ENCODE assay signal across 8 cellular contexts in genomic region chr17:75779250-75779986, GRCh38. TPM values are rescaled to one million over a fixed set of nuclear protein-coding genes. Genes with fewer than 3 reads are reported as not detected.
DNase-seq lines count a peak whose midpoint lies in the region; ATAC-seq, FAIRE-seq and TF ChIP-seq lines count a peak whose summit lies in the region.

No MANE protein-coding gene starts in this region.

- peaks cover 2% of the 10 kb centered on the region for H3K27me3 Mint-ChIP-seq in activated T-helper 1 cell treated with anti-CD3 and anti-CD28 coated beads, Interleukin-12 subunit alpha, Interleukin-12 subunit beta, Interleukin-2, Interleukin-4 antibody, amounts not matched to agents 30 ng/mL and 10 ng/mL and 1 ng/mL, durations not matched to agents 14 hours and 24 hours and 36 hours (ENCODE audit: insufficient read depth)
- peaks cover 0 to 3% (median 0%) of the 10 kb centered on the region in 5 donors for H3K27me3 Mint-ChIP-seq in naive thymus-derived CD4-positive, alpha-beta T cell
- no peaks in the 10 kb centered on the region for H3K27me3 Mint-ChIP-seq in stimulated activated memory B cell treated with anti-CD40 and anti-IgM and Interleukin-4, amounts not matched to agents 10 μg/mL and 1 μg/mL and 100 μg/mL, for 72 hours

- H3K79me2 ChIP-seq in DND-41 (ENCODE audit: insufficient read depth, low read length) = peaks cover 36% of the 10 kb centered on the region

- H2AFZ ChIP-seq in DND-41 (ENCODE audit: low read depth, low read length) = no peak overlapping the region

- CTCF ChIA-PET in naive thymus-derived CD4-positive, alpha-beta T cell (lab: Charles Lee) = interaction anchor here (0.9 to 1.2 kb wide), 4 partner anchors 13 to 29 kb away, joined by 3 to 5 read pairs (median 4); no protein-coding TSS in a partner anchor

- no peak for TF ChIP-seq CTCF in DND-41 (IDR thresholded peaks at IDR 0.05; ENCODE audit: borderline replicate concordance, extremely low read depth, low read length, poor library complexity, severe bottlenecking)

- peak overlapping the region; percentile 94 for H3K9ac ChIP-seq in DND-41 (ENCODE audit: low read depth, low read length)

- H3K27ac ChIP-seq in DND-41 (ENCODE audit: low read length) = peak overlapping the region; percentile 90
- H3K27ac ChIP-seq in KOPT-K1 (ENCODE audit: low read depth, low read length, poor library complexity, severe bottlenecking) = peak overlapping the region; percentile 92
- peak overlapping the region; percentile 98 for H3K27ac ChIP-seq in naive thymus-derived CD4-positive, alpha-beta T cell (ENCODE audit: low read depth, low read length)

- H4K20me1 ChIP-seq in DND-41 (ENCODE audit: insufficient read depth, low read length) = peaks cover 42% of the 10 kb centered on the region

- H3K4me3 Mint-ChIP-seq in activated T-helper 1 cell treated with anti-CD3 and anti-CD28 coated beads, Interleukin-12 subunit alpha, Interleukin-12 subunit beta, Interleukin-2, Interleukin-4 antibody, amounts not matched to agents 30 ng/mL and 10 ng/mL and 1 ng/mL, durations not matched to agents 14 hours and 24 hours and 36 hours = peak overlapping the region; percentile 98
- peak overlapping the region; percentile 83 to 100 (median 98) for H3K4me3 Mint-ChIP-seq in naive thymus-derived CD4-positive, alpha-beta T cell
- peak overlapping the region; percentile 99 for H3K4me3 Mint-ChIP-seq in stimulated activated memory B cell treated with anti-CD40 and anti-IgM and Interleukin-4, amounts not matched to agents 10 μg/mL and 1 μg/mL and 100 μg/mL, for 72 hours

- no peaks in the 10 kb centered on the region for H3K9me3 ChIP-seq in DND-41 (ENCODE audit: insufficient read depth, low read length, severe bottlenecking)
- no peaks in the 10 kb centered on the region for H3K9me3 ChIP-seq in KOPT-K1 (ENCODE audit: insufficient read depth, low read length, poor library complexity, severe bottlenecking)
- no peaks in the 10 kb centered on the region for H3K9me3 ChIP-seq in naive thymus-derived CD4-positive, alpha-beta T cell (ENCODE audit: control insufficient read depth in 2 of 3, low read length in 3 of 3)

- DNase-seq in DND-41 (peak; percentile 98), RCC 7860 (ENCODE audit: low spot score) (peak; percentile 100), fibroblast of gingiva (ENCODE audit: low read depth) (peak; percentile 100)
- DNase-seq in activated T-helper 1 cell treated with anti-CD3 and anti-CD28 coated beads, Interleukin-12 subunit alpha, Interleukin-12 subunit beta, Interleukin-2, Interleukin-4 antibody, amounts not matched to agents 30 ng/mL and 10 ng/mL and 1 ng/mL, durations not matched to agents 14 hours and 24 hours and 36 hours (ENCODE audit: low spot score) = peak; percentile 94
- peak; percentile 84 to 99 (median 96) for DNase-seq in naive thymus-derived CD4-positive, alpha-beta T cell

- ATAC-seq in DND-41 (ENCODE audit: insufficient read depth, low read depth) = peak; percentile 75
- ATAC-seq in GM21825 (IDR thresholded peaks at IDR 0.05; ENCODE audit: unreplicated experiment) = peak; percentile 63
- ATAC-seq in naive thymus-derived CD4-positive, alpha-beta T cell = peak; percentile 79
- ATAC-seq in stimulated activated memory B cell treated with anti-CD40 and anti-IgM and Interleukin-4, amounts not matched to agents 10 μg/mL and 1 μg/mL and 100 μg/mL, for 72 hours = peak; percentile 88

- FAIRE-seq in RCC 7860 (lab: Jason Lieb, UNC) = peak; percentile 95

- peaks cover 52% of the 10 kb centered on the region for H3K4me1 Mint-ChIP-seq in activated T-helper 1 cell treated with anti-CD3 and anti-CD28 coated beads, Interleukin-12 subunit alpha, Interleukin-12 subunit beta, Interleukin-2, Interleukin-4 antibody, amounts not matched to agents 30 ng/mL and 10 ng/mL and 1 ng/mL, durations not matched to agents 14 hours and 24 hours and 36 hours (ENCODE audit: low read depth)
- H3K4me1 Mint-ChIP-seq in naive thymus-derived CD4-positive, alpha-beta T cell = peaks cover 19 to 68% (median 56%) of the 10 kb centered on the region in 7 donors
- H3K4me1 Mint-ChIP-seq in stimulated activated memory B cell treated with anti-CD40 and anti-IgM and Interleukin-4, amounts not matched to agents 10 μg/mL and 1 μg/mL and 100 μg/mL, for 72 hours = peaks cover 52% of the 10 kb centered on the region

- H3K9me3 Mint-ChIP-seq in activated T-helper 1 cell treated with anti-CD3 and anti-CD28 coated beads, Interleukin-12 subunit alpha, Interleukin-12 subunit beta, Interleukin-2, Interleukin-4 antibody, amounts not matched to agents 30 ng/mL and 10 ng/mL and 1 ng/mL, durations not matched to agents 14 hours and 24 hours and 36 hours = no peaks in the 10 kb centered on the region
- H3K9me3 Mint-ChIP-seq in naive thymus-derived CD4-positive, alpha-beta T cell = peaks cover 0 to 15% (median 0%) of the 10 kb centered on the region in 11 donors
- H3K9me3 Mint-ChIP-seq in stimulated activated memory B cell treated with anti-CD40 and anti-IgM and Interleukin-4, amounts not matched to agents 10 μg/mL and 1 μg/mL and 100 μg/mL, for 72 hours = no peaks in the 10 kb centered on the region

- H3K27ac Mint-ChIP-seq in activated T-helper 1 cell treated with anti-CD3 and anti-CD28 coated beads, Interleukin-12 subunit alpha, Interleukin-12 subunit beta, Interleukin-2, Interleukin-4 antibody, amounts not matched to agents 30 ng/mL and 10 ng/mL and 1 ng/mL, durations not matched to agents 14 hours and 24 hours and 36 hours = peak overlapping the region; percentile 99
- H3K27ac Mint-ChIP-seq in naive thymus-derived CD4-positive, alpha-beta T cell = peak overlapping the region; percentile 89 to 100 (median 99)
- H3K27ac Mint-ChIP-seq in stimulated activated memory B cell treated with anti-CD40 and anti-IgM and Interleukin-4, amounts not matched to agents 10 μg/mL and 1 μg/mL and 100 μg/mL, for 72 hours = peak overlapping the region; percentile 96

- H3K36me3 Mint-ChIP-seq in activated T-helper 1 cell treated with anti-CD3 and anti-CD28 coated beads, Interleukin-12 subunit alpha, Interleukin-12 subunit beta, Interleukin-2, Interleukin-4 antibody, amounts not matched to agents 30 ng/mL and 10 ng/mL and 1 ng/mL, durations not matched to agents 14 hours and 24 hours and 36 hours (ENCODE audit: low read depth) = peaks cover 41% of the 10 kb centered on the region
- peaks cover 13 to 35% (median 27%) of the 10 kb centered on the region in 5 donors for H3K36me3 Mint-ChIP-seq in naive thymus-derived CD4-positive, alpha-beta T cell
- peaks cover 33% of the 10 kb centered on the region for H3K36me3 Mint-ChIP-seq in stimulated activated memory B cell treated with anti-CD40 and anti-IgM and Interleukin-4, amounts not matched to agents 10 μg/mL and 1 μg/mL and 100 μg/mL, for 72 hours

- peak overlapping the region; percentile 68 to 84; a peak in 3 of 4 replicates for H3K4me3 ChIP-seq in DND-41 (ENCODE audit: low read depth in 1 of 2, low read length in 2 of 2)
- peak overlapping the region; percentile 85 for H3K4me3 ChIP-seq in naive thymus-derived CD4-positive, alpha-beta T cell (ENCODE audit: low read length)

- intact Hi-C loops in activated T-helper 1 cell treated with anti-CD3 and anti-CD28 coated beads, Interleukin-12 subunit alpha, Interleukin-12 subunit beta, Interleukin-2, Interleukin-4 antibody, amounts not matched to agents 30 ng/mL and 10 ng/mL and 1 ng/mL, durations not matched to agents 14 hours and 24 hours and 36 hours (cut with micrococcal nuclease) = loop anchor here (1.0 to 5.0 kb wide), 6 partner anchors 15 to 948 kb away; partner anchors contain the start of genes GALK1, JMJD6, METTL23 and RECQL5
- intact Hi-C loops in naive thymus-derived CD4-positive, alpha-beta T cell (cut with micrococcal nuclease) = loop anchor here (1.0 to 5.0 kb wide), 5 partner anchors 14 to 200 kb away; partner anchors contain the start of genes ACOX1 (in 1 of the 2), GALK1 (in 1 of the 2), TEN1 (in 1 of the 2) and UNC13D (in 1 of the 2)

- H3K4me2 ChIP-seq in DND-41 (ENCODE audit: insufficient read depth, low read length) = peak overlapping the region; percentile 77

- POLR2A ChIA-PET in naive thymus-derived CD4-positive, alpha-beta T cell (lab: Charles Lee) = interaction anchor here (0.6 to 11.0 kb wide), 38 partner anchors 6 to 948 kb away, joined by 3 to 244 read pairs (median 4); partner anchors contain the start of genes ACOX1, FBF1, GALK1 and MIF4GD

- H3K27me3 ChIP-seq in DND-41 (ENCODE audit: insufficient read depth, low read length, poor library complexity) = no peaks in the 10 kb centered on the region
- H3K27me3 ChIP-seq in naive thymus-derived CD4-positive, alpha-beta T cell (ENCODE audit: control insufficient read depth in 2 of 2, insufficient read depth in 2 of 2, low read length in 2 of 2) = no peaks in the 10 kb centered on the region

- peaks cover 48% of the 10 kb centered on the region for H3K4me1 ChIP-seq in DND-41 (ENCODE audit: insufficient read depth, low read length)
- H3K4me1 ChIP-seq in naive thymus-derived CD4-positive, alpha-beta T cell (ENCODE audit: control insufficient read depth in 2 of 2, insufficient read depth in 2 of 2, low read length in 2 of 2) = peaks cover 31 to 35% of the 10 kb centered on the region in 2 donors

- peaks cover 44% of the 10 kb centered on the region for H3K36me3 ChIP-seq in DND-41 (ENCODE audit: insufficient read depth, low read length)
- peaks cover 51% of the 10 kb centered on the region for H3K36me3 ChIP-seq in KOPT-K1 (ENCODE audit: insufficient read depth, low read length)
- H3K36me3 ChIP-seq in naive thymus-derived CD4-positive, alpha-beta T cell (ENCODE audit: control insufficient read depth in 2 of 3, insufficient read depth in 3 of 3, low read length in 3 of 3) = peaks cover 14 to 31% (median 23%) of the 10 kb centered on the region in 3 experiments

RNA-seq across cellular contexts. Expression of gene UNK, which starts 5.2 kb away (rescaled TPM):
- total RNA-seq in activated T-helper 1 cell treated with anti-CD3 and anti-CD28 coated beads, Interleukin-12 subunit alpha, Interleukin-12 subunit beta, Interleukin-2, Interleukin-4 antibody, amounts not matched to agents 30 ng/mL and 10 ng/mL and 1 ng/mL, durations not matched to agents 14 hours and 24 hours and 36 hours = 26.0 and 26.9 TPM in 2 replicates
- total RNA-seq in naive thymus-derived CD4-positive, alpha-beta T cell = 10 to 100 TPM; 32.0 to 49.8 (median 41.0) TPM
- polyA plus RNA-seq in naive thymus-derived CD4-positive, alpha-beta T cell = 10 to 100 TPM; 21.5 to 22.1 TPM

RNA-seq across cellular contexts. Expression of gene GALK1, which starts 14.4 kb away (rescaled TPM):
- total RNA-seq in activated T-helper 1 cell treated with anti-CD3 and anti-CD28 coated beads, Interleukin-12 subunit alpha, Interleukin-12 subunit beta, Interleukin-2, Interleukin-4 antibody, amounts not matched to agents 30 ng/mL and 10 ng/mL and 1 ng/mL, durations not matched to agents 14 hours and 24 hours and 36 hours = 48.0 and 49.3 TPM in 2 replicates
- total RNA-seq in naive thymus-derived CD4-positive, alpha-beta T cell = 10 to 100 TPM in 4 of 5 experiments, 1 to 10 TPM in 1; 9.9 to 42.9 (median 22.1) TPM
- 10 to 100 TPM; 12.8 to 18.9 TPM for polyA plus RNA-seq in naive thymus-derived CD4-positive, alpha-beta T cell

RNA-seq across cellular contexts. Expression of gene ITGB4, which starts 58.2 kb away (rescaled TPM):
- 1.4 and 2.7 TPM in 2 replicates for total RNA-seq in activated T-helper 1 cell treated with anti-CD3 and anti-CD28 coated beads, Interleukin-12 subunit alpha, Interleukin-12 subunit beta, Interleukin-2, Interleukin-4 antibody, amounts not matched to agents 30 ng/mL and 10 ng/mL and 1 ng/mL, durations not matched to agents 14 hours and 24 hours and 36 hours
- 1 to 10 TPM in 3 of 5 experiments, under 1 TPM in 2; 0.49 to 1.8 (median 1.2) TPM for total RNA-seq in naive thymus-derived CD4-positive, alpha-beta T cell
- polyA plus RNA-seq in naive thymus-derived CD4-positive, alpha-beta T cell = under 1 TPM; 0.09 to 0.35 TPM

Comparison
In these comparisons a context has a peak if more than half of its experiments do, and no peak if none do; other contexts are left out.
1. Peak in every context shown above with its lines: DNase-seq, ATAC-seq, H3K4me3 ChIP-seq and H3K27ac ChIP-seq.